ENCODE assay signal across 15 cellular contexts in the genomic region with DNA sequence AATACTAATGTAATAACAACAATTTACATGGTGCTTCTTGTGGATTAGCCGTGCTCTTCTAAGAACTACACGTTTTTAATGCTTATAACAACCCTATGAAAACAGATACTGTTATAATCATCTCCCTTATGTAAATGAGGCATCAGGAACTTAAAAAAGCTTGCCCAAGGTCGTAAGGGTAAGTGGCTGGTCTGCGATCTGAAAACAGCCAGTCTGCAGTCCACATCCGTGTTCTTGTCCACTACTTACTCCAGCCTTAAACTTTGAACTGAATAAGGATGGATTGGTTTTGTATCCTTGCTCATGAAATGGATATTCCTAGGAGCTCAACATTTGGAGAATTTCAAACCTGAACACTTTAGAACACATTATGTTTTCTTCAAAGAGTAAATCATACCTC.
"Had no signal": no experiment of that assay in that cellular context is flagged by ENCODE, and none has a peak within 500 bp of the region (broad histone marks: within the 10 kb centered on the region; RNA-seq: fewer than 3 reads in every experiment).

No MANE protein-coding gene starts in this region.

- FAIRE-seq: frontal cortex had no signal

- H3K27ac Mint-ChIP-seq: activated CD8-positive, alpha-beta T cell treated with anti-CD3 and anti-CD28 coated beads, Interleukin-2, amount 10 ng/mL, durations not matched to agents 7 days and 5 days; activated naive CD4-positive, alpha-beta T cell treated with anti-CD3 and anti-CD28 coated beads for 36 hours; activated T-helper 1 cell treated with anti-CD3 and anti-CD28 coated beads, Interleukin-12 subunit alpha, Interleukin-12 subunit beta, Interleukin-2, Interleukin-4 antibody, amounts not matched to agents 30 ng/mL and 10 ng/mL and 1 ng/mL, durations not matched to agents 14 hours and 24 hours and 36 hours had no signal

- H3K27ac ChIP-seq: right lobe of liver, VCaP had no signal

- DNase-seq: activated CD4-positive, alpha-beta T cell treated with anti-CD3 and anti-CD28 coated beads for 4 hours; activated CD8-positive, alpha-beta T cell treated with anti-CD3 and anti-CD28 coated beads, Interleukin-2, amount 10 ng/mL, durations not matched to agents 7 days and 5 days; activated naive CD4-positive, alpha-beta T cell treated with anti-CD3 and anti-CD28 coated beads for 36 hours; central memory CD4-positive, alpha-beta T cell; cortex of kidney; effector CD8-positive, alpha-beta T cell; hippocampal formation; naive thymus-derived CD4-positive, alpha-beta T cell; posterior cingulate gyrus; right lobe of liver; stimulated activated naive CD4-positive, alpha-beta T cell; T-helper 9 cell had no signal

- H3K4me1 ChIP-seq: right lobe of liver had no signal

- H3K9me3 Mint-ChIP-seq: activated naive CD4-positive, alpha-beta T cell treated with anti-CD3 and anti-CD28 coated beads for 36 hours; activated T-helper 1 cell treated with anti-CD3 and anti-CD28 coated beads, Interleukin-12 subunit alpha, Interleukin-12 subunit beta, Interleukin-2, Interleukin-4 antibody, amounts not matched to agents 30 ng/mL and 10 ng/mL and 1 ng/mL, durations not matched to agents 14 hours and 24 hours and 36 hours; naive thymus-derived CD4-positive, alpha-beta T cell had no signal

- H3K9me3 ChIP-seq: right lobe of liver had no signal

- H3K27me3 Mint-ChIP-seq: naive thymus-derived CD4-positive, alpha-beta T cell had no signal

- H3K27me3 ChIP-seq: right lobe of liver had no signal

- H3K4me3 Mint-ChIP-seq: activated CD8-positive, alpha-beta T cell treated with anti-CD3 and anti-CD28 coated beads, Interleukin-2, amount 10 ng/mL, durations not matched to agents 7 days and 5 days; activated naive CD4-positive, alpha-beta T cell treated with anti-CD3 and anti-CD28 coated beads for 36 hours; activated T-helper 1 cell treated with anti-CD3 and anti-CD28 coated beads, Interleukin-12 subunit alpha, Interleukin-12 subunit beta, Interleukin-2, Interleukin-4 antibody, amounts not matched to agents 30 ng/mL and 10 ng/mL and 1 ng/mL, durations not matched to agents 14 hours and 24 hours and 36 hours; naive thymus-derived CD4-positive, alpha-beta T cell had no signal

- ATAC-seq: activated CD8-positive, alpha-beta T cell treated with anti-CD3 and anti-CD28 coated beads, Interleukin-2, amount 10 ng/mL, durations not matched to agents 7 days and 5 days; naive thymus-derived CD4-positive, alpha-beta T cell; right lobe of liver had no signal

- H3K4me3 ChIP-seq: right lobe of liver had no signal

- H3K36me3 ChIP-seq: right lobe of liver had no signal
